20 cellular contexts compared by ENCODE assay signal in the genomic region with DNA sequence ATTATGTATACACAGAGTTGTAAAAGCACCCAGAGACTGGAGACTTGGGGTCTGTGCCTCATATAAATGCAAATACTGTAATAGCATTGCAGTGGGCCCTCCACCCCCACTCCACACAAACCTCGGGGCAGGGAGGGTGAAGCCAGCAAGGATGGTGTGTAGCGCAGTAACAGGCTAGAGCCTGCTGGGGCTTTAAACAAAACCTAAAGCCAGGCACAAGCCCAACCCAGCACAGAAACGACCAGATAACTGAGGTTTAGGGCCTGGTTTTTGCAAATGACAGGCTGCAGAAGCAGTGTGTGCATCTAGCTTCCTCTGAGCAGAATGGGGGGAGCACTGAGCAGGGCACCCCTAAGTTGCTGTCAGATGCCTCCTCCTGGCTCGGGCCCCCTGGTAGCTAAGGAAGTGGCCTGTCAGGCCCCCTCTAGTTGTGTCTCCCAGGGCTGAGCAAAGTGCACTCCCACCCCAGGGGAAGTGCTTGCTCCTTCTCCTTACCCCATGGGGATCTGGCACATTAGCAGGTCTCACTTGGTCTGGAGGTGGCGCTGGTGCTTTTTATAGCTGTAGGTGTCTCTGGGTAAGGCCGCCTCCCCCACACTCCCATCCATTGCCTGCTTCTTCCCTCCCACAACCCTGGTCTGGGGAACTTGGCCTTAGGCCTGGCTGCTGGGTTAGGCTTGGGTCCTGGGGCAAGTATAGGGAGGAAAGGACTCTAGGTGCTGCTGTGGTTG.
DNase-seq lines count a peak whose midpoint lies in the region; ATAC-seq and TF ChIP-seq lines count a peak whose summit lies in the region.
"Had no signal": no experiment of that assay in that cellular context is flagged by ENCODE, and none has a peak within 500 bp of the region (broad histone marks: within the 10 kb centered on the region; RNA-seq: fewer than 3 reads in every experiment).

No MANE protein-coding gene starts in this region.

- H3K27me3 Mint-ChIP-seq in endothelial cell (ENCODE audit: unreplicated experiment): peaks cover 6% of the 10 kb centered on the region

- no peak overlapping the region for H3K4me3 Mint-ChIP-seq in endothelial cell (ENCODE audit: unreplicated experiment)
- H3K4me3 Mint-ChIP-seq: activated CD4-positive, alpha-beta memory T cell treated with anti-CD3 and anti-CD28 coated beads, Interleukin-2, amount 10 ng/mL, durations not matched to agents 7 days and 5 days; dendritic cell treated with granulocyte-macrophage colony-stimulating factor and Interleukin-4, amounts not matched to agents 40 ng/mL and 50 ng/mL, for 4 days; stimulated activated naive CD8-positive, alpha-beta T cell treated with anti-CD3 and anti-CD28 coated beads, Interleukin-15, Interleukin-2, amounts not matched to agents 100 ng/mL and 50 ng/mL, for 24 hours; T-helper 2 cell treated with Interferon-gamma antibody and Interleukin-4, amounts not matched to agents 5 μg/mL and 100 μg/mL, for 36 hours had no signal

- H3K36me3 Mint-ChIP-seq in endothelial cell (ENCODE audit: low read depth, unreplicated experiment): no peaks in the 10 kb centered on the region

- POLR2A ChIA-PET in HCT116 (lab: Charles Lee): no interaction called here

- H4K20me1 ChIP-seq in HCT116 (ENCODE audit: insufficient read depth): no peaks in the 10 kb centered on the region
- H4K20me1 ChIP-seq in OCI-LY3 (ENCODE audit: insufficient read depth, low read length): no peaks in the 10 kb centered on the region

- H3K36me3 ChIP-seq in HCT116 (ENCODE audit: control insufficient read depth in 1 of 2, insufficient read depth in 2 of 2, low read length in 2 of 2): no peaks in the 10 kb centered on the region
- no peaks in the 10 kb centered on the region for H3K36me3 ChIP-seq in OCI-LY3 (replicated peaks; ENCODE audit: low read depth, low read length)
- H3K36me3 ChIP-seq in adrenal gland (replicated peaks in 1 of 2): no peaks in the 10 kb centered on the region
- H3K36me3 ChIP-seq: cardiac muscle cell, upper lobe of left lung had no signal

- H3K4me3 ChIP-seq in HCT116 (replicated peaks in 1 of 2; ENCODE audit: low read depth in 1 of 2, low read length in 2 of 2): no peak overlapping the region
- H3K4me3 ChIP-seq in OCI-LY3 (ENCODE audit: low read length): no peak overlapping the region
- no peak overlapping the region for H3K4me3 ChIP-seq in adrenal gland
- H3K4me3 ChIP-seq: cardiac muscle cell, lung, smooth muscle cell, upper lobe of left lung had no signal

- H3K79me2 ChIP-seq in HCT116 (ENCODE audit: insufficient read depth, low read length): no peaks in the 10 kb centered on the region
- no peaks in the 10 kb centered on the region for H3K79me2 ChIP-seq in OCI-LY3 (ENCODE audit: low read length)

- TF ChIP-seq CTCF in HCT116 (IDR thresholded peaks at IDR 0.05 in 2 of 3, conservative IDR thresholded peaks at IDR 0.05 in 1 of 3; ENCODE audit: borderline replicate concordance in 1 of 3, insufficient read depth in 1 of 3, low read depth in 2 of 3, low read length in 2 of 3): peak in 2 of 3 experiments; percentile 33 to 39; a peak in 3 of 6 replicates
- 0 out of 2 replicates have a peak, but pooled peaks have one; percentile 18 for TF ChIP-seq CTCF in OCI-LY3 (IDR thresholded peaks at IDR 0.05; ENCODE audit: low read depth, low read length)
- no peak for TF ChIP-seq CTCF in adrenal gland (IDR thresholded peaks at IDR 0.05)
- no peak for TF ChIP-seq CTCF in endothelial cell (IDR thresholded peaks at IDR 0.05; ENCODE audit: unreplicated experiment)

- H3K4me1 ChIP-seq in HCT116 (ENCODE audit: control insufficient read depth in 1 of 2, insufficient read depth in 2 of 2, low read length in 2 of 2) (peaks cover 5 to 18% of the 10 kb centered on the region in 2 experiments; a peak in 3 of 4 replicates), OCI-LY3 (ENCODE audit: low read length) (peaks cover 19% of the 10 kb centered on the region), adrenal gland (replicated peaks in 1 of 2) (no peaks in the 10 kb centered on the region)
- H3K4me1 ChIP-seq: upper lobe of left lung had no signal

- H3K27ac Mint-ChIP-seq in endothelial cell (ENCODE audit: unreplicated experiment): no peak overlapping the region
- H3K27ac Mint-ChIP-seq: activated CD4-positive, alpha-beta memory T cell treated with anti-CD3 and anti-CD28 coated beads, Interleukin-2, amount 10 ng/mL, durations not matched to agents 7 days and 5 days; dendritic cell treated with granulocyte-macrophage colony-stimulating factor and Interleukin-4, amounts not matched to agents 40 ng/mL and 50 ng/mL, for 4 days; stimulated activated naive CD8-positive, alpha-beta T cell treated with anti-CD3 and anti-CD28 coated beads, Interleukin-15, Interleukin-2, amounts not matched to agents 100 ng/mL and 50 ng/mL, for 24 hours; T-helper 2 cell treated with Interferon-gamma antibody and Interleukin-4, amounts not matched to agents 5 μg/mL and 100 μg/mL, for 36 hours had no signal

- H3K9ac ChIP-seq in HCT116 (ENCODE audit: low read length) (no peak overlapping the region), OCI-LY3 (ENCODE audit: low read length) (no peak overlapping the region)
- H3K9ac ChIP-seq: KMS-11 had no signal

- RAD21 ChIA-PET in HCT116 (lab: Charles Lee; ENCODE audit: low non-redundant PET in 1 of 2, low total read pairs in 2 of 2, uncharacterized antibody in 2 of 2, unreplicated experiment in 2 of 2): no interaction called here

- intact Hi-C loops in HCT116 (cut with micrococcal nuclease) (no loop called here), adrenal gland (cut with DNase I) (no loop called here)

- H3K4me1 Mint-ChIP-seq in endothelial cell (ENCODE audit: unreplicated experiment): no peaks in the 10 kb centered on the region
- H3K4me1 Mint-ChIP-seq: activated CD4-positive, alpha-beta memory T cell treated with anti-CD3 and anti-CD28 coated beads, Interleukin-2, amount 10 ng/mL, durations not matched to agents 7 days and 5 days had no signal

- H2AFZ ChIP-seq in HCT116 (ENCODE audit: low read depth, low read length, poor library complexity, severe bottlenecking) (no peak overlapping the region), OCI-LY3 (ENCODE audit: low read depth, low read length) (no peak overlapping the region)

- CTCF ChIA-PET in HCT116 (lab: Charles Lee): no interaction called here

- peak; percentile 84 for ATAC-seq in HCT116

- no peaks in the 10 kb centered on the region for H3K9me2 ChIP-seq in HCT116 (ENCODE audit: insufficient read depth)

- TF ChIP-seq POLR2A in HCT116 (IDR thresholded peaks at IDR 0.05; ENCODE audit: borderline replicate concordance, extremely low read depth, insufficient read depth, insufficient read length) (no peak), adrenal gland (IDR thresholded peaks at IDR 0.05) (no peak)

- H3K27ac ChIP-seq in HCT116 (ENCODE audit: low read depth, low read length) (no peak overlapping the region), OCI-LY3 (ENCODE audit: low read length) (no peak overlapping the region), adrenal gland (no peak overlapping the region)
- H3K27ac ChIP-seq: cardiac muscle cell, KMS-11, upper lobe of left lung had no signal

- BruUV-seq in HCT116 (replicated peaks; lab: Mats Ljungman, UMichigan): no TSS peak

- H3K27me3 ChIP-seq in HCT116 (ENCODE audit: insufficient read depth, low read length) (peaks cover 8% of the 10 kb centered on the region; the same call in 1 of the 2 replicates), OCI-LY3 (ENCODE audit: low read depth, low read length) (no peaks in the 10 kb centered on the region), adrenal gland (no peaks in the 10 kb centered on the region)
- H3K27me3 ChIP-seq: cardiac muscle cell, upper lobe of left lung had no signal

- WGBS in adrenal gland, 4 donors: 67 to 77% (median 75%) methylated on average over 6 of the region's 6 CpGs

- H3K9me3 ChIP-seq in HCT116 (ENCODE audit: control insufficient read depth in 1 of 2, insufficient read depth in 1 of 2, low read depth in 1 of 2, low read length in 2 of 2): no peaks in the 10 kb centered on the region
- H3K9me3 ChIP-seq in OCI-LY3 (ENCODE audit: insufficient read depth, low read length): no peaks in the 10 kb centered on the region
- no peaks in the 10 kb centered on the region for H3K9me3 ChIP-seq in adrenal gland (replicated peaks in 1 of 3)
- H3K9me3 ChIP-seq: upper lobe of left lung had no signal

- no peak overlapping the region for H3K4me2 ChIP-seq in HCT116 (ENCODE audit: low read length)
- H3K4me2 ChIP-seq in OCI-LY3 (ENCODE audit: low read length): no peak overlapping the region
- H3K4me2 ChIP-seq: KMS-11, smooth muscle cell had no signal

- DNase-seq in DMS 273 (lab: John Stamatoyannopoulos, UW; ENCODE audit: unreplicated experiment): peak; percentile 66
- no peak for DNase-seq in HCT116 (ENCODE audit: low read depth, low spot score)
- peak; percentile 65 for DNase-seq in islet precursor cell
- DNase-seq in NCI-H2227 treated with DMSO at 0.1 percent for 48 hours (lab: John Stamatoyannopoulos, UW): no peak
- DNase-seq in adrenal gland: no peak
- DNase-seq in endothelial cell (ENCODE audit: low spot score): no peak
- DNase-seq: activated CD4-positive, alpha-beta memory T cell treated with anti-CD3 and anti-CD28 coated beads, Interleukin-2, amount 10 ng/mL, durations not matched to agents 7 days and 5 days; activated naive CD4-positive, alpha-beta T cell treated with Interleukin-2 at 50 U/mL for 16 hours; AML-193; NCI-H1105; stimulated activated CD4-positive, alpha-beta T cell treated with anti-CD3 and anti-CD28 coated beads, Interleukin-4, amount 100 ng/mL, for 24 hours; upper lobe of left lung had no signal

- no peaks in the 10 kb centered on the region for H3K9me3 Mint-ChIP-seq in endothelial cell (ENCODE audit: unreplicated experiment)
- H3K9me3 Mint-ChIP-seq: activated CD4-positive, alpha-beta memory T cell treated with anti-CD3 and anti-CD28 coated beads, Interleukin-2, amount 10 ng/mL, durations not matched to agents 7 days and 5 days; dendritic cell treated with granulocyte-macrophage colony-stimulating factor and Interleukin-4, amounts not matched to agents 40 ng/mL and 50 ng/mL, for 4 days; stimulated activated naive CD8-positive, alpha-beta T cell treated with anti-CD3 and anti-CD28 coated beads, Interleukin-15, Interleukin-2, amounts not matched to agents 100 ng/mL and 50 ng/mL, for 24 hours; T-helper 2 cell treated with Interferon-gamma antibody and Interleukin-4, amounts not matched to agents 5 μg/mL and 100 μg/mL, for 36 hours had no signal

- peak; percentile 30; the same call in 1 of the 2 replicates for TF ChIP-seq RAD21 in HCT116 (IDR thresholded peaks at IDR 0.05; ENCODE audit: low read depth)

TF ChIP-seq in HCT116, 20 proteins besides CTCF, POLR2A, EP300 and RAD21 (continues in another document):
- TF ChIP-seq EZH2phosphoT487 (IDR thresholded peaks at IDR 0.05; ENCODE audit: borderline replicate concordance) (no peak), CEBPB (IDR thresholded peaks at IDR 0.05; ENCODE audit: low read depth) (no peak), JUND (IDR thresholded peaks at IDR 0.05) (no peak)

Comparison
In these comparisons a context has a peak if more than half of its experiments do, and no peak if none do; other contexts are left out.
1. DNase-seq: peak in DMS 273 (single experiment) and islet precursor cell (single experiment); none in HCT116 (single experiment), NCI-H2227 treated with DMSO at 0.1 percent for 48 hours (single experiment), adrenal gland (0 of 7) and endothelial cell (single experiment).
2. CTCF ChIP-seq: peak in HCT116 (2 of 3) and OCI-LY3 (single experiment); none in adrenal gland (0 of 6) and endothelial cell (single experiment).